Comparison of ENCODE assay signal across 27 cellular contexts in the genomic region with DNA sequence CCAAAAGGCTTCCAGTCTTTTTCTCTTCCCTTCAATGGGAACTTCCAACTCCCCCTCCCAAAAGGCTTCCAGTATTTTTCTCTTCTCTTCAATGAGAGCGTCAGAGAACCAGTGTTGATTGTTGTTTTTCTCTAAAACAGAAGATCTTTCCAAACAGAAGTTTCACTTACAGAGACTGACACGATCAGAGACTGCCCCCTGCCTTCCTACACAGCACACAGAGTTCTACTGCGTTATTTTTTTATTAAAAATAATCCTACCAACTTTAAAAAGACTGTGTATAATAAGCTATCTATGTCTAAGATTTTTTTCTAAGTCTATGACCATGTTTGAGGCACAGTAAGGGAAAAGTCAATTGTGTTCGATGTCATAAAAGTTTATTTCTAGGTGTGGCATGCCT. TPM values are rescaled to one million over a fixed set of nuclear protein-coding genes. Genes with fewer than 3 reads are reported as not detected.
DNase-seq lines count a peak whose midpoint lies in the region; ATAC-seq and TF ChIP-seq lines count a peak whose summit lies in the region.
"Had no signal": no experiment of that assay in that cellular context is flagged by ENCODE, and none has a peak within 500 bp of the region (broad histone marks: within the 10 kb centered on the region; RNA-seq: fewer than 3 reads in every experiment).

No MANE protein-coding gene starts in this region.

- H3K4me2 ChIP-seq in hepatocyte: no peak overlapping the region

- H4K20me1 ChIP-seq in hepatocyte (ENCODE audit: insufficient read depth, poor library complexity, severe bottlenecking): no peaks in the 10 kb centered on the region

- in situ Hi-C loops in ACHN (cut with HindIII; ENCODE audit: low pct_ligation_motif_present, low pct_unique_long_range_greater_than_20kb, low sequenced_read_pairs): no loop called here

- no peaks in the 10 kb centered on the region for H3K9me3 ChIP-seq in hepatocyte (ENCODE audit: low read depth)
- H3K9me3 ChIP-seq: mucosa of descending colon, upper lobe of left lung had no signal

- H3K36me3 ChIP-seq in hepatocyte (replicated peaks; ENCODE audit: insufficient read depth, low read depth): no peaks in the 10 kb centered on the region
- H3K36me3 ChIP-seq: upper lobe of left lung had no signal

- H3K9me2 ChIP-seq in hepatocyte (replicated peaks; ENCODE audit: insufficient read depth): no peaks in the 10 kb centered on the region

- H3K4me3 ChIP-seq in hepatocyte: no peak overlapping the region
- H3K4me3 ChIP-seq: mucosa of descending colon, upper lobe of left lung had no signal

- H3K27ac ChIP-seq in hepatocyte: no peak overlapping the region
- H3K27ac ChIP-seq: upper lobe of left lung, VCaP had no signal

- H3K27me3 ChIP-seq in hepatocyte: peaks cover 71% of the 10 kb centered on the region

- ATAC-seq in SK-N-SH treated with all-trans-retinoic acid at 6 μM for 48 hours: peak; percentile 43; the same call in 1 of the 3 replicates
- no peak for ATAC-seq in GM18519 (IDR thresholded peaks at IDR 0.05; ENCODE audit: low FRiP score, unreplicated experiment)
- ATAC-seq: activated CD8-positive, alpha-beta memory T cell treated with anti-CD3 and anti-CD28 coated beads, Interleukin-2, amount 10 ng/mL, durations not matched to agents 7 days and 5 days; CD8-positive, alpha-beta T cell; mucosa of descending colon had no signal

- DNase-seq in hepatocyte (ENCODE audit: low spot score): peak; percentile 19
- peak; percentile 2 for DNase-seq in retina
- no peak for DNase-seq in ACHN
- DNase-seq in NCI-H524 treated with DMSO at 0.1 percent for 48 hours (lab: John Stamatoyannopoulos, UW): no peak
- DNase-seq in NCI-H1930 (lab: John Stamatoyannopoulos, UW): no peak
- DNase-seq: activated CD4-positive, alpha-beta T cell treated with anti-CD3 and anti-CD28 coated beads for 48 hours; activated CD8-positive, alpha-beta memory T cell treated with anti-CD3 and anti-CD28 coated beads, Interleukin-2, amount 10 ng/mL, durations not matched to agents 7 days and 5 days; activated naive CD4-positive, alpha-beta T cell treated with anti-CD3 and anti-CD28 coated beads for 36 hours; amniotic stem cell; CD8-positive, alpha-beta T cell; central memory CD4-positive, alpha-beta T cell; DMS 273 treated with DMSO at 0.1 percent for 48 hours; GOT3; KG1; mucosa of descending colon; NCI-H1694; NCI-H2171 treated with DMSO at 0.1 percent for 48 hours; NCI-H526 treated with DMSO at 0.1 percent for 48 hours; upper lobe of left lung had no signal

- TF ChIP-seq CTCF in LNCAP (IDR thresholded peaks at IDR 0.05) (peak; percentile 35; the same call in 1 of the 2 replicates), hepatocyte (IDR thresholded peaks at IDR 0.05; ENCODE audit: poor library complexity) (peak; percentile 58)

- H3K4me1 ChIP-seq in hepatocyte (ENCODE audit: insufficient read depth): peaks cover 14% of the 10 kb centered on the region

- no peak overlapping the region for H2AFZ ChIP-seq in hepatocyte

- H3K79me2 ChIP-seq in hepatocyte: no peaks in the 10 kb centered on the region

- 22% methylated on average over 4 of the region's 4 CpGs for WGBS in hepatocyte (ENCODE audit: low lambda C conversion rate, missing lambda C conversion rate)

TF ChIP-seq in SK-N-SH treated with all-trans-retinoic acid at 6 μM for 48 hours, 23 proteins besides CTCF, POLR2A, EP300 and RAD21:
- no peak for TF ChIP-seq ISL1 (CRISPR knock-in tag; IDR thresholded peaks at IDR 0.05)
- peak; percentile 40; the same call in 1 of the 2 replicates for TF ChIP-seq ZFP30 (CRISPR knock-in tag; IDR thresholded peaks at IDR 0.05)

RNA-seq across cellular contexts. Expression of a gene that starts 3.5 kb away (rescaled TPM):
- 0.04 and 0.27 TPM in 2 replicates for total RNA-seq in hepatocyte
- polyA plus RNA-seq in hepatocyte: not detected in 2 replicates
- total RNA-seq: activated CD8-positive, alpha-beta memory T cell treated with anti-CD3 and anti-CD28 coated beads, Interleukin-2, amount 10 ng/mL, durations not matched to agents 7 days and 5 days; activated naive CD4-positive, alpha-beta T cell treated with anti-CD3 and anti-CD28 coated beads for 36 hours; CD8-positive, alpha-beta T cell; liver; mucosa of descending colon; pulmonary artery endothelial cell; skeletal muscle tissue; T-helper 2 cell treated with Interferon-gamma antibody and Interleukin-4, amounts not matched to agents 100 ng/mL and 5 ng/mL, for 36 hours; upper lobe of left lung had no signal
- polyA plus RNA-seq: liver had no signal

Comparison
In these comparisons a context has a peak if more than half of its experiments do, and no peak if none do; other contexts are left out.
1. DNase-seq: peak in hepatocyte (single experiment) and retina (single experiment); none in ACHN (single experiment), NCI-H524 treated with DMSO at 0.1 percent for 48 hours (single experiment) and NCI-H1930 (0 of 2).